Comparison of ENCODE assay signal across 8 cellular contexts in genomic region chr9:20620658-20621552, GRCh38. TPM values are rescaled to one million over a fixed set of nuclear protein-coding genes. Genes with fewer than 3 reads are reported as not detected.
DNase-seq lines count a peak whose midpoint lies in the region; ATAC-seq and TF ChIP-seq lines count a peak whose summit lies in the region.

No MANE protein-coding gene starts in this region.

- H3K9me3 Mint-ChIP-seq in activated CD4-positive, alpha-beta T cell treated with anti-CD3 and anti-CD28 coated beads for 36 hours (ENCODE audit: low read depth) = no peaks in the 10 kb centered on the region

- CTCF ChIA-PET in activated CD4-positive, alpha-beta T cell treated with anti-CD3 and anti-CD28 coated beads for 36 hours (lab: Charles Lee) = interaction anchor here (0.7 to 1.1 kb wide), 3 partner anchors 15 to 66 kb away, joined by 3 read pairs; no protein-coding TSS in a partner anchor
- CTCF ChIA-PET in HEK293T (lab: Yijun Ruan, JAX) = interaction anchor here (1.6 kb wide), 1 partner anchor 9 kb away, joined by 5 read pairs; no protein-coding TSS in a partner anchor

- H3K79me2 ChIP-seq in ACC112 (ENCODE audit: control insufficient read depth, insufficient read depth, low read length, unreplicated experiment) = peaks cover 23% of the 10 kb centered on the region

- peak overlapping the region; percentile 99 for H3K27ac Mint-ChIP-seq in activated CD4-positive, alpha-beta T cell treated with anti-CD3 and anti-CD28 coated beads for 36 hours

- H3K4me1 ChIP-seq in ACC112 (ENCODE audit: control insufficient read depth, insufficient read depth, low read length, unreplicated experiment) (peaks cover 32% of the 10 kb centered on the region), left lung (peaks cover 14 to 51% of the 10 kb centered on the region in 2 donors)

- peak overlapping the region; percentile 15; the same call in 1 of the 2 replicates for H3K27ac ChIP-seq in ACC112 (ENCODE audit: low read depth, low read length)
- H3K27ac ChIP-seq in cingulate gyrus (ENCODE audit: low read depth, low read length) = peak overlapping the region; percentile 69
- peak overlapping the region; percentile 81 to 93 for H3K27ac ChIP-seq in left lung

- peak overlapping the region; percentile 98 for H3K4me3 Mint-ChIP-seq in activated CD4-positive, alpha-beta T cell treated with anti-CD3 and anti-CD28 coated beads for 36 hours

- peaks cover 15% of the 10 kb centered on the region for H3K36me3 Mint-ChIP-seq in activated CD4-positive, alpha-beta T cell treated with anti-CD3 and anti-CD28 coated beads for 36 hours (ENCODE audit: low read depth)

- H3K27me3 ChIP-seq in ACC112 (ENCODE audit: insufficient read depth, low read length) (no peaks in the 10 kb centered on the region), left lung (peaks cover 0 to 9% of the 10 kb centered on the region in 2 donors)

- intact Hi-C loops in activated CD4-positive, alpha-beta T cell treated with anti-CD3 and anti-CD28 coated beads for 36 hours (cut with DNase I, micrococcal nuclease) = loop anchor here (1.0 to 10.0 kb wide), 8 partner anchors 16 to 645 kb away; no protein-coding TSS in a partner anchor
- intact Hi-C loops in left lung (cut with DNase I) = loop anchor here in 1 of 2 donors (10.0 kb wide), 2 partner anchors 266 to 324 kb away; no protein-coding TSS in a partner anchor

- DNase-seq in HFF-Myc (ENCODE audit: extremely low read depth, low read depth) = no peak
- peak; percentile 73 for DNase-seq in activated CD4-positive, alpha-beta T cell treated with anti-CD3 and anti-CD28 coated beads for 36 hours
- peak; percentile 41 to 82 for DNase-seq in left lung
- DNase-seq in stimulated activated CD4-positive, alpha-beta T cell treated with anti-CD3 and anti-CD28 coated beads, Interleukin-4, amount 100 ng/mL, for 1 hour = peak; percentile 63
- DNase-seq in HEK293T (ENCODE audit: extremely low spot score) = no peak

- POLR2A ChIA-PET in activated CD4-positive, alpha-beta T cell treated with anti-CD3 and anti-CD28 coated beads for 36 hours (lab: Charles Lee) = interaction anchor here (0.6 to 1.9 kb wide), 3 partner anchors 36 to 266 kb away, joined by 3 to 26 read pairs (median 10); partner anchors contain the start of gene FOCAD
- POLR2A ChIA-PET in HEK293T (lab: Yijun Ruan, JAX) = interaction anchor here (1.3 to 1.6 kb wide), 2 partner anchors 9 to 61 kb away, joined by 4 to 5 read pairs; no protein-coding TSS in a partner anchor

- ATAC-seq in activated CD4-positive, alpha-beta T cell treated with anti-CD3 and anti-CD28 coated beads for 36 hours = no peak
- ATAC-seq in left lung (no peak), HG03175 (IDR thresholded peaks at IDR 0.05; ENCODE audit: unreplicated experiment) (no peak)

- H2AFZ ChIP-seq in ACC112 (ENCODE audit: low read length, unreplicated experiment) = peak overlapping the region; percentile 96

- H3K36me3 ChIP-seq in ACC112 (ENCODE audit: insufficient read depth, low read length) = no peaks in the 10 kb centered on the region
- H3K36me3 ChIP-seq in left lung = no peaks in the 10 kb centered on the region

- H3K9me3 ChIP-seq in left lung = no peaks in the 10 kb centered on the region

- no peak for TF ChIP-seq CTCF in HFF-Myc (IDR thresholded peaks at IDR 0.05; ENCODE audit: low read depth, low read length, missing control alignments)
- TF ChIP-seq CTCF in left lung (IDR thresholded peaks at IDR 0.05) = no peak

- H3K4me3 ChIP-seq in ACC112 (ENCODE audit: low read depth, low read length) (peak overlapping the region; percentile 81), HFF-Myc (replicated peaks; ENCODE audit: low read depth, low read length) (peak overlapping the region; percentile 91), left lung (peak overlapping the region; percentile 78 to 87)

- peaks cover 50% of the 10 kb centered on the region for H3K4me1 Mint-ChIP-seq in activated CD4-positive, alpha-beta T cell treated with anti-CD3 and anti-CD28 coated beads for 36 hours

- H3K27me3 Mint-ChIP-seq in activated CD4-positive, alpha-beta T cell treated with anti-CD3 and anti-CD28 coated beads for 36 hours = no peaks in the 10 kb centered on the region

TF ChIP-seq in HEK293T, 16 proteins besides CTCF, POLR2A, EP300 and RAD21:
- TF ChIP-seq ELF4 (IDR thresholded peaks at IDR 0.05) = no peak
- TF ChIP-seq NFRKB (IDR thresholded peaks at IDR 0.05) = no peak
- TF ChIP-seq TARDBP (IDR thresholded peaks at IDR 0.05) = no peak
- no peak for TF ChIP-seq LEF1 (IDR thresholded peaks at IDR 0.05; ENCODE audit: borderline replicate concordance)
- no peak for TF ChIP-seq SUZ12 (IDR thresholded peaks at IDR 0.05)
- TF ChIP-seq ARNT (IDR thresholded peaks at IDR 0.05) = no peak
- TF ChIP-seq SP1 (IDR thresholded peaks at IDR 0.05) = no peak
- no peak for TF ChIP-seq PKNOX1 (IDR thresholded peaks at IDR 0.05)
- TF ChIP-seq FOXA1 (IDR thresholded peaks at IDR 0.05) = no peak

RNA-seq across cellular contexts. Expression of gene MLLT3, which starts 1.4 kb away (rescaled TPM):
- total RNA-seq in activated CD4-positive, alpha-beta T cell treated with anti-CD3 and anti-CD28 coated beads for 36 hours = 10 to 100 TPM; 42.5 to 49.2 TPM
- total RNA-seq in left lung = 10 to 100 TPM; 17.0 to 27.6 TPM

Comparison
In these comparisons a context has a peak if more than half of its experiments do, and no peak if none do; other contexts are left out.
1. H3K27ac ChIP-seq: peak in every context shown above with its lines; median percentile 87 in left lung; 69 in cingulate gyrus; 15 in ACC112.
2. DNase-seq: peak in activated CD4-positive, alpha-beta T cell treated with anti-CD3 and anti-CD28 coated beads for 36 hours (single experiment), left lung (2 of 2) and stimulated activated CD4-positive, alpha-beta T cell treated with anti-CD3 and anti-CD28 coated beads, Interleukin-4, amount 100 ng/mL, for 1 hour (single experiment); none in HFF-Myc (single experiment) and HEK293T (single experiment).
3. Peak in every context shown above with its lines, with median percentiles within 50 percentile points of each other: H3K4me3 ChIP-seq.